Comparison of ENCODE assay signal across 27 cellular contexts in genomic region chr2:121212661-121213325, GRCh38.
"Had no signal": no experiment of that assay in that cellular context is flagged by ENCODE, and none has a peak within 500 bp of the region (broad histone marks: within the 10 kb centered on the region; RNA-seq: fewer than 3 reads in every experiment).

No MANE protein-coding gene starts in this region.

- H3K4me1 ChIP-seq: esophagus muscularis mucosa, heart right ventricle had no signal

- H3K36me3 ChIP-seq: brain microvascular endothelial cell, esophagus muscularis mucosa, heart right ventricle had no signal

- H3K27ac Mint-ChIP-seq: activated CD8-positive, alpha-beta T cell treated with anti-CD3 and anti-CD28 coated beads for 36 hours; activated T-helper 17 cell treated with anti-CD3 and anti-CD28 coated beads, Interleukin-2, amount 50 U/mL, for 72 hours; dendritic cell treated with granulocyte-macrophage colony-stimulating factor and Interleukin-4, amounts not matched to agents 40 ng/mL and 50 ng/mL, for 4 days; memory B cell; naive thymus-derived CD8-positive, alpha-beta T cell; T-helper 1 cell treated with Interleukin-12 subunit alpha and Interleukin-12 subunit beta and Interleukin-4 antibody, amounts not matched to agents 30 μg/mL and 1 μg/mL, for 36 hours had no signal

- H3K9me3 Mint-ChIP-seq: activated CD8-positive, alpha-beta T cell treated with anti-CD3 and anti-CD28 coated beads for 36 hours; activated T-cell treated with anti-CD3 and anti-CD28 coated beads, Interleukin-2, amount 50 U/mL, for 4 hours; activated T-helper 17 cell treated with anti-CD3 and anti-CD28 coated beads, Interleukin-2, amount 50 U/mL, for 72 hours; dendritic cell treated with granulocyte-macrophage colony-stimulating factor and Interleukin-4, amounts not matched to agents 40 ng/mL and 50 ng/mL, for 4 days; memory B cell; T-helper 1 cell treated with Interleukin-12 subunit alpha and Interleukin-12 subunit beta and Interleukin-4 antibody, amounts not matched to agents 30 μg/mL and 1 μg/mL, for 36 hours had no signal

- H3K4me3 Mint-ChIP-seq: activated CD8-positive, alpha-beta T cell treated with anti-CD3 and anti-CD28 coated beads for 36 hours; activated T-cell treated with anti-CD3 and anti-CD28 coated beads, Interleukin-2, amount 50 U/mL, for 4 hours; activated T-helper 17 cell treated with anti-CD3 and anti-CD28 coated beads, Interleukin-2, amount 50 U/mL, for 72 hours; dendritic cell treated with granulocyte-macrophage colony-stimulating factor and Interleukin-4, amounts not matched to agents 40 ng/mL and 50 ng/mL, for 4 days; memory B cell; naive thymus-derived CD8-positive, alpha-beta T cell; T-helper 1 cell treated with Interleukin-12 subunit alpha and Interleukin-12 subunit beta and Interleukin-4 antibody, amounts not matched to agents 30 μg/mL and 1 μg/mL, for 36 hours had no signal

- H3K27me3 Mint-ChIP-seq: activated CD8-positive, alpha-beta T cell treated with anti-CD3 and anti-CD28 coated beads for 36 hours; activated T-helper 17 cell treated with anti-CD3 and anti-CD28 coated beads, Interleukin-2, amount 50 U/mL, for 72 hours had no signal

- FAIRE-seq: astrocyte, islet of Langerhans, TTC549, urothelium cell line had no signal

- H3K4me1 Mint-ChIP-seq: activated T-helper 17 cell treated with anti-CD3 and anti-CD28 coated beads, Interleukin-2, amount 50 U/mL, for 72 hours; memory B cell; naive thymus-derived CD8-positive, alpha-beta T cell had no signal

- DNase-seq: activated CD4-positive, alpha-beta T cell treated with anti-CD3 and anti-CD28 coated beads for 1 hour; activated CD4-positive, alpha-beta T cell treated with anti-CD3 and anti-CD28 coated beads, Interleukin-2, amount 50 U/mL, for 1 hour; activated CD8-positive, alpha-beta T cell treated with anti-CD3 and anti-CD28 coated beads for 36 hours; activated gamma-delta T cell treated with Interleukin-2 at 50 U/mL for 16 hours; activated naive CD4-positive, alpha-beta T cell treated with anti-CD3 and anti-CD28 coated beads, Interleukin-2, amount 50 U/mL, for 16 hours; activated T-cell treated with anti-CD3 and anti-CD28 coated beads, Interleukin-2, amount 50 U/mL, for 4 hours; amniotic stem cell; brain microvascular endothelial cell; caudate nucleus; foreskin keratinocyte; heart right ventricle; midbrain; naive thymus-derived CD8-positive, alpha-beta T cell; right cardiac atrium; stimulated activated naive CD4-positive, alpha-beta T cell; SW 1271; T-helper 9 cell; trophoblast cell had no signal

- H3K27me3 ChIP-seq: brain microvascular endothelial cell, esophagus muscularis mucosa, foreskin keratinocyte had no signal

- ATAC-seq: activated CD8-positive, alpha-beta T cell treated with anti-CD3 and anti-CD28 coated beads for 36 hours; activated T-cell treated with anti-CD3 and anti-CD28 coated beads, Interleukin-2, amount 50 U/mL, for 4 hours; activated T-helper 17 cell treated with anti-CD3 and anti-CD28 coated beads, Interleukin-2, amount 50 U/mL, for 72 hours; naive thymus-derived CD8-positive, alpha-beta T cell; right cardiac atrium had no signal

- H3K4me3 ChIP-seq: esophagus muscularis mucosa, heart right ventricle had no signal

- H3K36me3 Mint-ChIP-seq: memory B cell; naive thymus-derived CD8-positive, alpha-beta T cell had no signal

- H3K27ac ChIP-seq: brain microvascular endothelial cell, esophagus muscularis mucosa, foreskin keratinocyte, heart right ventricle had no signal

- H3K9me3 ChIP-seq: esophagus muscularis mucosa, heart right ventricle had no signal
